In the genomic region with DNA sequence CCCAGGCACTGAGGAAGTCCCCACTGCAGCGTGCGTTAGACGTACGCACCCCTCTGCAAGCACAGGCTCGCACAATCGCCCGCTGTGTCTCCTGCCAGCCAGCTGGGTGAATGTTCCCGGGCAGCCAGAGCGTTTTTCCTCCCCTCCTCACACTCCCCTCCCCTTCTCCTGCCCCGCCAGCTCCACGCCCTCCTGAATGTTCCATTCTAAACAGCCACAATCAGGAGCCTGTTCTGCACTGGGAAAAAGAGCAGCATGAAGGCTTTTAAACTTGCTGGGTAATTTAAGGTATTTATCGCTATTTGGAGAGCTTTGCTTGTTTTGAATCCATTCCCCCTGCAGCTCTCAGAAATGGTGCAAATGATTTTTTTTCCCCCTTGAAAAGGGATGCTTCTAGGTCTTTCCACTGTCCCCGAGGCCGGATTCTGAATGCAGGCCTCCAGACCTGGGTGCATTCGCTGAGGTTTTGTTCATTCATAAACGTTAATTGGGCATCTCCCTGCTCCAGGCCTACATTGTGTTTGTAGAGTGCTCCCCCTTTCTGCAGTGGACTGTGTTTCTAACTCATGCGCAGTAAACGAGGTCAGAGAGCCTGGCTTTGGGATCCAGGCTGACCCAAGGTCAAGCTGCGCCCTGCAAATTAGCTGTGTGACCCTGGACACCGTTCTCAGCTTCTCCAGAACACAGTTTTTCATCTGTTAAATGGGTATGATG, we compare ENCODE assay signal across 8 cellular contexts.
DNase-seq lines count a peak whose midpoint lies in the region; ATAC-seq and TF ChIP-seq lines count a peak whose summit lies in the region.

No MANE protein-coding gene starts in this region.

- TF ChIP-seq POLR2A in body of pancreas (IDR thresholded peaks at IDR 0.05) (peak in 2 of 3 donors; percentile 24 to 26), thyroid gland (IDR thresholded peaks at IDR 0.05) (peak in 1 of 2 donors; percentile 28)

- no peaks in the 10 kb centered on the region for H3K27me3 ChIP-seq in body of pancreas
- H3K27me3 ChIP-seq in left lung, result no peaks in the 10 kb centered on the region
- no peaks in the 10 kb centered on the region for H3K27me3 ChIP-seq in thyroid gland

- H3K9me3 ChIP-seq in body of pancreas (no peaks in the 10 kb centered on the region), left lung (no peaks in the 10 kb centered on the region), thyroid gland (no peaks in the 10 kb centered on the region)

- intact Hi-C loops in body of pancreas (cut with DNase I) (no loop called here), left lung (cut with DNase I) (no loop called here), thyroid gland (cut with DNase I) (no loop called here)

- ATAC-seq in body of pancreas (peak; percentile 70), left lung (peak; percentile 63), HG02571 (IDR thresholded peaks at IDR 0.05; ENCODE audit: unreplicated experiment) (no peak), HG03460 (IDR thresholded peaks at IDR 0.05; ENCODE audit: unreplicated experiment) (no peak), GM18502 (IDR thresholded peaks at IDR 0.05; ENCODE audit: poor library complexity, unreplicated experiment) (no peak)

- H3K36me3 ChIP-seq in body of pancreas (replicated peaks in 1 of 2; ENCODE audit: insufficient read depth in 1 of 2, low read depth in 2 of 2) (no peaks in the 10 kb centered on the region), left lung (no peaks in the 10 kb centered on the region), thyroid gland (no peaks in the 10 kb centered on the region)

- no peak for DNase-seq in AG09309 (ENCODE audit: low read depth)
- peak; percentile 45 for DNase-seq in NCI-H1092 treated with DMSO at 0.1 percent for 48 hours (lab: John Stamatoyannopoulos, UW)
- DNase-seq in body of pancreas, result peak; percentile 75 to 82 (median 80)
- peak in 1 of 2 donors; percentile 82 for DNase-seq in left lung
- peak; percentile 72 to 80 for DNase-seq in thyroid gland

- H3K27ac ChIP-seq in body of pancreas (peak overlapping the region in 3 of 4 donors; percentile 30 to 45 (median 32)), left lung (peak overlapping the region; percentile 79 to 88), thyroid gland (peak overlapping the region; percentile 19 to 65 (median 53))

- H3K4me3 ChIP-seq in AG09309 (ENCODE audit: control insufficient read depth, low read depth, low read length) (no peak overlapping the region), body of pancreas (no peak overlapping the region), left lung (no peak overlapping the region), thyroid gland (replicated peaks in 1 of 3) (no peak overlapping the region)

- H3K4me1 ChIP-seq in body of pancreas (peaks cover 64% of the 10 kb centered on the region), left lung (peaks cover 48 to 80% of the 10 kb centered on the region in 2 donors), thyroid gland (peaks cover 41 to 52% of the 10 kb centered on the region in 2 donors)

- 31 to 42% methylated on average over 14 to 20 of the region's 20 CpGs for WGBS in body of pancreas, 2 donors
- WGBS in thyroid gland, 2 donors, result 41 to 42% methylated on average over 19 to 20 of the region's 20 CpGs

- peak; percentile 17 for TF ChIP-seq CTCF in AG09309 (IDR thresholded peaks at IDR 0.05; ENCODE audit: control insufficient read depth, insufficient read depth, low read depth, low read length, missing control alignments)
- TF ChIP-seq CTCF in body of pancreas (IDR thresholded peaks at IDR 0.05), result peak in 1 of 7 experiments; percentile 11
- TF ChIP-seq CTCF in left lung (IDR thresholded peaks at IDR 0.05), result no peak
- TF ChIP-seq CTCF in thyroid gland (IDR thresholded peaks at IDR 0.05), result no peak

Comparison
In these comparisons a context has a peak if more than half of its experiments do, and no peak if none do; other contexts are left out.
1. ATAC-seq: peak in body of pancreas (single experiment) and left lung (single experiment); none in HG02571 (single experiment), HG03460 (single experiment) and GM18502 (single experiment).
2. H3K27ac ChIP-seq: peak in every context shown above with its lines; median percentile 84 in left lung; 53 in thyroid gland; 32 in body of pancreas.